ENCODE assay signal across 10 cellular contexts in the genomic region with DNA sequence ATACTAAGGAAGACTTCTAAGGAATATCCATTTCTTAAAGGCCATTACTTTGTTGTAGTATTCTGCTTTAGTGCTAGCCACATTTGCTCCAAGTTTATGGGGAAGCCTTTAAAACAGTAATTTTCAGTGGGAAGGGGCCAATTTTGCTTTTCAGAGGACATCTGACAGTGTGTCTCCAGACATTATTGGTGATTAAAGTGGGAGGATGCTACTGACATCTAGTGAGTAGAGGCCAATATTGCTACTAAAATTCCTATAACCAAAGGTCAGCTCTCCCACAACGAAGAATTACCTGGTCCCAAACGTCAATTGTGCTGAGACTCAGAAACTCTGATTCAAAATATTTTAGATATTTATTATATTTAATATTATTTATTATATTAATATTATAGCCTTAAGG. TPM values are rescaled to one million over a fixed set of nuclear protein-coding genes. Genes with fewer than 3 reads are reported as not detected.
A peak's percentile ranks its signal among the peaks of the same experiment; 100 is the strongest.
DNase-seq lines count a peak whose midpoint lies in the region; ATAC-seq and TF ChIP-seq lines count a peak whose summit lies in the region.
"Had no signal": no experiment of that assay in that cellular context is flagged by ENCODE, and none has a peak within 500 bp of the region (broad histone marks: within the 10 kb centered on the region; RNA-seq: fewer than 3 reads in every experiment).

No MANE protein-coding gene starts in this region.

- no peaks in the 10 kb centered on the region for H3K79me2 ChIP-seq in DND-41 (ENCODE audit: insufficient read depth, low read length)
- H3K79me2 ChIP-seq in Loucy (ENCODE audit: insufficient read depth, low read length): no peaks in the 10 kb centered on the region

- no peaks in the 10 kb centered on the region for H3K9me2 ChIP-seq in Loucy (replicated peaks; ENCODE audit: low read depth, low read length)

- H3K36me3 ChIP-seq in DND-41 (ENCODE audit: insufficient read depth, low read length) (no peaks in the 10 kb centered on the region), Loucy (ENCODE audit: insufficient read depth, low read length) (no peaks in the 10 kb centered on the region), kidney epithelial cell (ENCODE audit: control insufficient read depth, insufficient read depth, low read length) (no peaks in the 10 kb centered on the region)
- H3K36me3 ChIP-seq in effector memory CD4-positive, alpha-beta T cell (ENCODE audit: control insufficient read depth, insufficient read depth, low read length): no peaks in the 10 kb centered on the region

- H3K4me3 ChIP-seq in DND-41 (ENCODE audit: low read depth in 1 of 2, low read length in 2 of 2) (no peak overlapping the region), Loucy (ENCODE audit: low read length, poor library complexity, severe bottlenecking) (no peak overlapping the region), WI38 (ENCODE audit: low read depth, low read length) (no peak overlapping the region), kidney epithelial cell (ENCODE audit: low read depth, low read length) (no peak overlapping the region)
- no peak overlapping the region for H3K4me3 ChIP-seq in effector memory CD4-positive, alpha-beta T cell (ENCODE audit: insufficient read depth, low read depth, low read length, poor library complexity, severe bottlenecking)

- no peaks in the 10 kb centered on the region for H3F3A ChIP-seq in Loucy (ENCODE audit: low read depth)

- no peak overlapping the region for H3K4me2 ChIP-seq in DND-41 (ENCODE audit: insufficient read depth, low read length)
- H3K4me2 ChIP-seq in Loucy (ENCODE audit: low read depth, low read length, poor library complexity, severe bottlenecking): no peak overlapping the region

- no peaks in the 10 kb centered on the region for H4K20me1 ChIP-seq in DND-41 (ENCODE audit: insufficient read depth, low read length)
- no peaks in the 10 kb centered on the region for H4K20me1 ChIP-seq in Loucy (ENCODE audit: insufficient read depth, low read length, poor library complexity, severe bottlenecking)

- TF ChIP-seq CTCF in DND-41 (IDR thresholded peaks at IDR 0.05; ENCODE audit: borderline replicate concordance, extremely low read depth, low read length, poor library complexity, severe bottlenecking) (peak; percentile 54), Loucy (conservative IDR thresholded peaks at IDR 0.05; ENCODE audit: low read length) (peak; percentile 69), WI38 (IDR thresholded peaks at IDR 0.05; ENCODE audit: low read depth, low read length) (0 out of 2 replicates have a peak, but pooled peaks have one; percentile 7), kidney epithelial cell (IDR thresholded peaks at IDR 0.05; ENCODE audit: insufficient read depth, low read length, poor library complexity, severe bottlenecking) (peak; percentile 49)

- no peak overlapping the region for H3K27ac ChIP-seq in DND-41 (ENCODE audit: low read length)
- no peak overlapping the region for H3K27ac ChIP-seq in effector memory CD4-positive, alpha-beta T cell (ENCODE audit: insufficient read depth, low read length, poor library complexity, severe bottlenecking)

- H2AFZ ChIP-seq in DND-41 (ENCODE audit: low read depth, low read length) (no peak overlapping the region), Loucy (ENCODE audit: low read length) (peak overlapping the region; percentile 87)

- DNase-seq in DND-41 (no peak), kidney epithelial cell (ENCODE audit: low read depth) (no peak), NCI-H2029 treated with DMSO at 0.1 percent for 48 hours (lab: John Stamatoyannopoulos, UW) (no peak)
- no peak for DNase-seq in effector memory CD4-positive, alpha-beta T cell

- ATAC-seq in DND-41 (ENCODE audit: insufficient read depth, low read depth): no peak
- no peak for ATAC-seq in GM21515 (IDR thresholded peaks at IDR 0.05; ENCODE audit: unreplicated experiment)
- ATAC-seq in HG02885 (IDR thresholded peaks at IDR 0.05; ENCODE audit: poor library complexity, unreplicated experiment): no peak

- H3K9me3 ChIP-seq in DND-41 (ENCODE audit: insufficient read depth, low read length, severe bottlenecking) (no peaks in the 10 kb centered on the region), Loucy (ENCODE audit: insufficient read depth, low read depth, low read length) (no peaks in the 10 kb centered on the region)
- H3K9me3 ChIP-seq in effector memory CD4-positive, alpha-beta T cell (ENCODE audit: control insufficient read depth, low read length): no peaks in the 10 kb centered on the region

- H3K9ac ChIP-seq in DND-41 (ENCODE audit: low read depth, low read length) (no peak overlapping the region), Loucy (ENCODE audit: low read depth, low read length, poor library complexity, severe bottlenecking) (no peak overlapping the region)

- H3K4me1 ChIP-seq in DND-41 (ENCODE audit: insufficient read depth, low read length) (peaks cover 16% of the 10 kb centered on the region), Loucy (ENCODE audit: insufficient read depth, low read length, poor library complexity, severe bottlenecking) (peaks cover 15% of the 10 kb centered on the region)
- peaks cover 10% of the 10 kb centered on the region for H3K4me1 ChIP-seq in effector memory CD4-positive, alpha-beta T cell (ENCODE audit: control insufficient read depth, insufficient read depth, low read length, poor library complexity, severe bottlenecking)

- H3K27me3 ChIP-seq in DND-41 (ENCODE audit: insufficient read depth, low read length, poor library complexity): no peaks in the 10 kb centered on the region
- no peaks in the 10 kb centered on the region for H3K27me3 ChIP-seq in Loucy (ENCODE audit: insufficient read depth, low read length, poor library complexity, severe bottlenecking)
- no peaks in the 10 kb centered on the region for H3K27me3 ChIP-seq in kidney epithelial cell (ENCODE audit: control insufficient read depth, insufficient read depth, low read length)
- H3K27me3 ChIP-seq in effector memory CD4-positive, alpha-beta T cell (replicated peaks; ENCODE audit: control insufficient read depth, insufficient read depth, low read length, poor library complexity, severe bottlenecking): no peaks in the 10 kb centered on the region

RNA-seq across cellular contexts. Expression of gene SLC28A2, which starts 24.8 kb away (rescaled TPM):
- not detected in 2 replicates for total RNA-seq in kidney epithelial cell
- total RNA-seq: glomerular endothelial cell, subcutaneous adipose tissue had no signal

Comparison
In these comparisons a context has a peak if more than half of its experiments do, and no peak if none do; other contexts are left out.
1. CTCF ChIP-seq: peak in every context shown above with its lines; median percentile 69 in Loucy; 54 in DND-41; 49 in kidney epithelial cell; 7 in WI38.